30 cellular contexts compared by ENCODE assay signal in the genomic region with DNA sequence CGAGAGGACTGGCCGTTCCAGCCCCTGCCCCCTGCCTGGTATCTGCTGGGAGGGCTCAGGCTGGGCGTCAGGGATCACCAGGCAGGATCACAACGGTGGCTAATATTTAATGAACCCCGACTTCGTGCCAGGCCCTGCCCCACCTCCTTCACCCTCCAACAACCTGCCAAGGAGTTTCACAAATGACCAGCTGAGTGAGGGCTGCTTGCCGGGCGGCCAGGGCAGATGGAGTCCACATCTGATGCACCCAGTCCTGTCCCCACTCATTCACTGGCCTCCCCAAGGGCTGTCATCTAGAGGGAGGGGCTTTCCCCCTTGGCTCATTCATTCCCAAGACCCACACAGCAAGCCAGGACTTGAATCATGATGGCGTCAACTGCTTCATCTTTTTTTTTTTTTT. TPM values are rescaled to one million over a fixed set of nuclear protein-coding genes. Genes with fewer than 3 reads are reported as not detected.
DNase-seq lines count a peak whose midpoint lies in the region; ATAC-seq and TF ChIP-seq lines count a peak whose summit lies in the region.
"Had no signal": no experiment of that assay in that cellular context is flagged by ENCODE, and none has a peak within 500 bp of the region (broad histone marks: within the 10 kb centered on the region; RNA-seq: fewer than 3 reads in every experiment).

No MANE protein-coding gene starts in this region.

- H3K4me1 ChIP-seq in foreskin keratinocyte: no peaks in the 10 kb centered on the region

- TF ChIP-seq CTCF in RWPE1 (conservative IDR thresholded peaks at IDR 0.05; ENCODE audit: low read depth) (no peak), foreskin keratinocyte (conservative IDR thresholded peaks at IDR 0.05) (no peak), nephron (IDR thresholded peaks at IDR 0.05; ENCODE audit: unreplicated experiment in 3 of 3) (no peak)

- ATAC-seq in foreskin keratinocyte: peak; percentile 81
- ATAC-seq in GM18519 (IDR thresholded peaks at IDR 0.05; ENCODE audit: low FRiP score, unreplicated experiment): no peak
- ATAC-seq in GM21737 (IDR thresholded peaks at IDR 0.05; ENCODE audit: unreplicated experiment): no peak
- ATAC-seq: activated T-cell treated with anti-CD3 and anti-CD28 coated beads, Interleukin-2, amount 50 U/mL, for 72 hours; K562; naive thymus-derived CD4-positive, alpha-beta T cell; PC-3; right cardiac atrium had no signal

- H3K27ac Mint-ChIP-seq in nephron: peak overlapping the region; percentile 81 to 86 (median 81)
- H3K27ac Mint-ChIP-seq: activated CD4-positive, alpha-beta T cell treated with anti-CD3 and anti-CD28 coated beads, Interleukin-2, amount 10 ng/mL, durations not matched to agents 24 days and 14 days; activated naive CD4-positive, alpha-beta T cell treated with anti-CD3 and anti-CD28 coated beads for 36 hours; activated T-cell treated with anti-CD3 and anti-CD28 coated beads, Interleukin-2, amount 50 U/mL, for 72 hours; naive thymus-derived CD4-positive, alpha-beta T cell; T-helper 1 cell treated with Interleukin-12 subunit alpha and Interleukin-12 subunit beta and Interleukin-4 antibody, amounts not matched to agents 30 μg/mL and 1 μg/mL, for 36 hours had no signal

- no peaks in the 10 kb centered on the region for H3K27me3 Mint-ChIP-seq in nephron (ENCODE audit: low read depth)

- DNase-seq in ACHN (peak; percentile 97), RWPE1 (ENCODE audit: low spot score) (peak; percentile 62), foreskin keratinocyte (peak; percentile 69 to 88), germinal center (ENCODE audit: low spot score) (no peak), NCI-H2029 treated with DMSO at 0.1 percent for 48 hours (lab: John Stamatoyannopoulos, UW) (no peak)
- DNase-seq: activated CD4-positive, alpha-beta T cell treated with anti-CD3 and anti-CD28 coated beads, Interleukin-2, amount 10 ng/mL, durations not matched to agents 24 days and 14 days; activated naive CD4-positive, alpha-beta T cell treated with anti-CD3 and anti-CD28 coated beads for 36 hours; activated T-cell treated with anti-CD3 and anti-CD28 coated beads, Interleukin-2, amount 50 U/mL, for 72 hours; amniotic stem cell; foreskin fibroblast; H7; mesendoderm; MV-4-11; naive thymus-derived CD4-positive, alpha-beta T cell; NCI-H1694 treated with DMSO at 0.1 percent for 48 hours; NCI-H226; PC-3; right cardiac atrium; stimulated activated CD4-positive, alpha-beta T cell treated with anti-CD3 and anti-CD28 coated beads, Interleukin-15, amount 100 ng/mL, for 24 hours had no signal

- H3K4me1 Mint-ChIP-seq in nephron: peaks cover 23% of the 10 kb centered on the region
- H3K4me1 Mint-ChIP-seq: activated CD4-positive, alpha-beta T cell treated with anti-CD3 and anti-CD28 coated beads, Interleukin-2, amount 10 ng/mL, durations not matched to agents 24 days and 14 days had no signal

- CTCF ChIA-PET in RWPE1 (lab: Yijun Ruan, JAX): interaction anchor here (1.5 kb wide), 1 partner anchor 11 kb away, joined by 3 read pairs; no protein-coding TSS in a partner anchor

- in situ Hi-C loops in ACHN (cut with HindIII; ENCODE audit: low pct_ligation_motif_present, low pct_unique_long_range_greater_than_20kb, low sequenced_read_pairs): no loop called here

- H3K27me3 ChIP-seq in foreskin keratinocyte: peaks cover 19% of the 10 kb centered on the region

- H3K9me3 Mint-ChIP-seq in nephron: no peaks in the 10 kb centered on the region
- H3K9me3 Mint-ChIP-seq: activated CD4-positive, alpha-beta T cell treated with anti-CD3 and anti-CD28 coated beads, Interleukin-2, amount 10 ng/mL, durations not matched to agents 24 days and 14 days; activated naive CD4-positive, alpha-beta T cell treated with anti-CD3 and anti-CD28 coated beads for 36 hours; activated T-cell treated with anti-CD3 and anti-CD28 coated beads, Interleukin-2, amount 50 U/mL, for 72 hours; dendritic cell treated with granulocyte-macrophage colony-stimulating factor and Interleukin-4, amounts not matched to agents 40 ng/mL and 50 ng/mL, for 4 days; T-helper 1 cell treated with Interleukin-12 subunit alpha and Interleukin-12 subunit beta and Interleukin-4 antibody, amounts not matched to agents 30 μg/mL and 1 μg/mL, for 36 hours had no signal

- peak overlapping the region in 1 of 3 experiments; percentile 11 for H3K4me3 Mint-ChIP-seq in nephron
- H3K4me3 Mint-ChIP-seq: activated CD4-positive, alpha-beta T cell treated with anti-CD3 and anti-CD28 coated beads, Interleukin-2, amount 10 ng/mL, durations not matched to agents 24 days and 14 days; activated naive CD4-positive, alpha-beta T cell treated with anti-CD3 and anti-CD28 coated beads for 36 hours; activated T-cell treated with anti-CD3 and anti-CD28 coated beads, Interleukin-2, amount 50 U/mL, for 72 hours; dendritic cell treated with granulocyte-macrophage colony-stimulating factor and Interleukin-4, amounts not matched to agents 40 ng/mL and 50 ng/mL, for 4 days; naive thymus-derived CD4-positive, alpha-beta T cell; T-helper 1 cell treated with Interleukin-12 subunit alpha and Interleukin-12 subunit beta and Interleukin-4 antibody, amounts not matched to agents 30 μg/mL and 1 μg/mL, for 36 hours had no signal

- H3K27ac ChIP-seq in RWPE1 (peak overlapping the region; percentile 40), foreskin keratinocyte (no peak overlapping the region)
- H3K27ac ChIP-seq: C4-2B, VCaP had no signal

- H3K36me3 Mint-ChIP-seq in nephron (ENCODE audit: low read depth): no peaks in the 10 kb centered on the region
- H3K36me3 Mint-ChIP-seq: naive thymus-derived CD4-positive, alpha-beta T cell had no signal

- POLR2A ChIA-PET in RWPE1 (lab: Yijun Ruan, JAX; ENCODE audit: low non-redundant PET): no interaction called here

RNA-seq across cellular contexts. Expression of a gene that starts 17.5 kb away (rescaled TPM):
- total RNA-seq in foreskin keratinocyte: 11.5 and 11.9 TPM in 2 replicates
- 22.4 and 23.5 TPM in 2 replicates for polyA plus RNA-seq in foreskin keratinocyte

RNA-seq across cellular contexts. Expression of a gene that starts 27.5 kb away (rescaled TPM):
- total RNA-seq in foreskin keratinocyte: 20.2 and 21.8 TPM in 2 replicates
- polyA plus RNA-seq in foreskin keratinocyte: 10.0 and 12.0 TPM in 2 replicates

RNA-seq across cellular contexts. Expression of a gene that starts 41.0 kb away (rescaled TPM):
- total RNA-seq in foreskin keratinocyte: not detected in 2 replicates
- not detected in 2 replicates for polyA plus RNA-seq in foreskin keratinocyte
- total RNA-seq: activated CD4-positive, alpha-beta T cell treated with anti-CD3 and anti-CD28 coated beads, Interleukin-2, amount 10 ng/mL, durations not matched to agents 24 days and 14 days; endothelial cell of umbilical vein; K562; PC-3; ureter had no signal
- polyA plus RNA-seq: AG04450; endothelial cell of umbilical vein; K562; naive thymus-derived CD4-positive, alpha-beta T cell had no signal

RNA-seq across cellular contexts. Expression of a gene that starts 58.6 kb away (rescaled TPM):
- 45.2 and 46.3 TPM in 2 replicates for total RNA-seq in foreskin keratinocyte
- polyA plus RNA-seq in foreskin keratinocyte: 50.2 and 52.6 TPM in 2 replicates
- polyA plus RNA-seq: K562 had no signal

Comparison
In these comparisons a context has a peak if more than half of its experiments do, and no peak if none do; other contexts are left out.
1. DNase-seq: peak in ACHN (single experiment), RWPE1 (single experiment) and foreskin keratinocyte (2 of 2); none in germinal center (single experiment) and NCI-H2029 treated with DMSO at 0.1 percent for 48 hours (single experiment).